1 cellular context compared by ENCODE assay signal in the genomic region with DNA sequence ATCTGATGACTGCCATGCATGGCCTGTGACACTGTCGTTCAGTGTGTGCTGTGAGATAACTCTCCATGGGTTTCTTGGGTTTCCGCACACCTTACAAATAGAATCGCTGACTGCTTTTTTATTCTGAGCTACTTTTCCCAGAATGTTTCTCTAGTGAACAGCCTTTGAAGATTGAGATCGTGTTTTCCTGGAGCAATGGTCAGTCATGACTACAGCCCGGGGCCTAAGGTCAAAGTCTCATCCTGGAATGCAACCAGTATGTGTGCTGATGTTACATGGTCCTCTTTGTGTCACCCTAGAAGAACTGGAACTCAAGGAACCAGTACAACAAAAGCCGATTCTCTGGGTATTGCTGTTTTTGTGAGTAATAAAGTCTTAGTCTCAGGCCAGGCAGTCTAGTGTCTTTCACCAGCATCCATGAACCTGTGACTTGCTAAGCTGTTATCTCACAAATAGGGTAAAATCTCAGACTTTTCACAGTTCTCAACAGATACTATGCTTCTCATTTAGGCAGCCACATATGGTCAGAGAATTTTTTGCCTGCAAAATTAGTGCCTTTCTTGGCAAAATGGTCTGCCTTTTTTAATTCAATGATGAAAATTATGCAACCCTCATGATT.
A peak's percentile ranks its signal among the peaks of the same experiment; 100 is the strongest.
TF ChIP-seq lines count a peak whose summit lies in the region.

No MANE protein-coding gene starts in this region.

TF ChIP-seq in HepG2, 621 proteins besides CTCF, POLR2A, EP300 and RAD21 (continued from another document and continues in another):
- TF ChIP-seq, protein P1, sequence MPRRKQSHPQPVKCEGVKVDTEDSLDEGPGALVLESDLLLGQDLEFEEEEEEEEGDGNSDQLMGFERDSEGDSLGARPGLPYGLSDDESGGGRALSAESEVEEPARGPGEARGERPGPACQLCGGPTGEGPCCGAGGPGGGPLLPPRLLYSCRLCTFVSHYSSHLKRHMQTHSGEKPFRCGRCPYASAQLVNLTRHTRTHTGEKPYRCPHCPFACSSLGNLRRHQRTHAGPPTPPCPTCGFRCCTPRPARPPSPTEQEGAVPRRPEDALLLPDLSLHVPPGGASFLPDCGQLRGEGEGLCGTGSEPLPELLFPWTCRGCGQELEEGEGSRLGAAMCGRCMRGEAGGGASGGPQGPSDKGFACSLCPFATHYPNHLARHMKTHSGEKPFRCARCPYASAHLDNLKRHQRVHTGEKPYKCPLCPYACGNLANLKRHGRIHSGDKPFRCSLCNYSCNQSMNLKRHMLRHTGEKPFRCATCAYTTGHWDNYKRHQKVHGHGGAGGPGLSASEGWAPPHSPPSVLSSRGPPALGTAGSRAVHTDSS (CRISPR knock-in tag; conservative IDR thresholded peaks at IDR 0.05) = no peak
- peak; percentile 81; the same call in 1 of the 2 replicates for TF ChIP-seq KDM6A (CRISPR knock-in tag; IDR thresholded peaks at IDR 0.05; ENCODE audit: low read depth)
- no peak for TF ChIP-seq HOXD1 (CRISPR knock-in tag; IDR thresholded peaks at IDR 0.05)
- TF ChIP-seq CREB1 (IDR thresholded peaks at IDR 0.05) = no peak
- peak; percentile 25; the same call in 1 of the 2 replicates for TF ChIP-seq CREB1 (CRISPR knock-in tag; IDR thresholded peaks at IDR 0.05)
- peak; percentile 72; the same call in 1 of the 2 replicates for TF ChIP-seq ZNF264 (CRISPR knock-in tag; IDR thresholded peaks at IDR 0.05)
- TF ChIP-seq SOX6 (IDR thresholded peaks at IDR 0.05) = no peak
- peak; percentile 81 for TF ChIP-seq SOX6 (CRISPR knock-in tag; IDR thresholded peaks at IDR 0.05)
- no peak for TF ChIP-seq TP53 (CRISPR knock-in tag; conservative IDR thresholded peaks at IDR 0.05)
- TF ChIP-seq, protein P2, sequence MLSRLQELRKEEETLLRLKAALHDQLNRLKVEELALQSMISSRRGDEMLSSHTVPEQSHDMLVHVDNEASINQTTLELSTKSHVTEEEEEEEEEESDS (CRISPR knock-in tag; IDR thresholded peaks at IDR 0.05; ENCODE audit: borderline replicate concordance) = no peak
- 0 out of 2 replicates have a peak, but pooled peaks have one; percentile 12 for TF ChIP-seq ARNTL (CRISPR knock-in tag; IDR thresholded peaks at IDR 0.05)
- TF ChIP-seq HNF4A (CRISPR knock-in tag; IDR thresholded peaks at IDR 0.05) = peak; percentile 96
- TF ChIP-seq, protein P3, sequence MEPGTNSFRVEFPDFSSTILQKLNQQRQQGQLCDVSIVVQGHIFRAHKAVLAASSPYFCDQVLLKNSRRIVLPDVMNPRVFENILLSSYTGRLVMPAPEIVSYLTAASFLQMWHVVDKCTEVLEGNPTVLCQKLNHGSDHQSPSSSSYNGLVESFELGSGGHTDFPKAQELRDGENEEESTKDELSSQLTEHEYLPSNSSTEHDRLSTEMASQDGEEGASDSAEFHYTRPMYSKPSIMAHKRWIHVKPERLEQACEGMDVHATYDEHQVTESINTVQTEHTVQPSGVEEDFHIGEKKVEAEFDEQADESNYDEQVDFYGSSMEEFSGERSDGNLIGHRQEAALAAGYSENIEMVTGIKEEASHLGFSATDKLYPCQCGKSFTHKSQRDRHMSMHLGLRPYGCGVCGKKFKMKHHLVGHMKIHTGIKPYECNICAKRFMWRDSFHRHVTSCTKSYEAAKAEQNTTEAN (CRISPR knock-in tag; conservative IDR thresholded peaks at IDR 0.05) = 0 out of 2 replicates have a peak, but pooled peaks have one; percentile 15
- TF ChIP-seq KDM1A (CRISPR knock-in tag; IDR thresholded peaks at IDR 0.05) = peak; percentile 49; the same call in 1 of the 2 replicates
- TF ChIP-seq, protein P4, sequence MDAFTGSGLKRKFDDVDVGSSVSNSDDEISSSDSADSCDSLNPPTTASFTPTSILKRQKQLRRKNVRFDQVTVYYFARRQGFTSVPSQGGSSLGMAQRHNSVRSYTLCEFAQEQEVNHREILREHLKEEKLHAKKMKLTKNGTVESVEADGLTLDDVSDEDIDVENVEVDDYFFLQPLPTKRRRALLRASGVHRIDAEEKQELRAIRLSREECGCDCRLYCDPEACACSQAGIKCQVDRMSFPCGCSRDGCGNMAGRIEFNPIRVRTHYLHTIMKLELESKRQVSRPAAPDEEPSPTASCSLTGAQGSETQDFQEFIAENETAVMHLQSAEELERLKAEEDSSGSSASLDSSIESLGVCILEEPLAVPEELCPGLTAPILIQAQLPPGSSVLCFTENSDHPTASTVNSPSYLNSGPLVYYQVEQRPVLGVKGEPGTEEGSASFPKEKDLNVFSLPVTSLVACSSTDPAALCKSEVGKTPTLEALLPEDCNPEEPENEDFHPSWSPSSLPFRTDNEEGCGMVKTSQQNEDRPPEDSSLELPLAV (CRISPR knock-in tag; conservative IDR thresholded peaks at IDR 0.05; ENCODE audit: low read depth) = no peak
- TF ChIP-seq, protein P5, sequence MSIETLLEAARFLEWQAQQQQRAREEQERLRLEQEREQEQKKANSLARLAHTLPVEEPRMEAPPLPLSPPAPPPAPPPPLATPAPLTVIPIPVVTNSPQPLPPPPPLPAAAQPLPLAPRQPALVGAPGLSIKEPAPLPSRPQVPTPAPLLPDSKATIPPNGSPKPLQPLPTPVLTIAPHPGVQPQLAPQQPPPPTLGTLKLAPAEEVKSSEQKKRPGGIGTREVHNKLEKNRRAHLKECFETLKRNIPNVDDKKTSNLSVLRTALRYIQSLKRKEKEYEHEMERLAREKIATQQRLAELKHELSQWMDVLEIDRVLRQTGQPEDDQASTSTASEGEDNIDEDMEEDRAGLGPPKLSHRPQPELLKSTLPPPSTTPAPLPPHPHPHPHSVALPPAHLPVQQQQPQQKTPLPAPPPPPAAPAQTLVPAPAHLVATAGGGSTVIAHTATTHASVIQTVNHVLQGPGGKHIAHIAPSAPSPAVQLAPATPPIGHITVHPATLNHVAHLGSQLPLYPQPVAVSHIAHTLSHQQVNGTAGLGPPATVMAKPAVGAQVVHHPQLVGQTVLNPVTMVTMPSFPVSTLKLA (IDR thresholded peaks at IDR 0.05) = no peak
- no peak for TF ChIP-seq TEAD2 (CRISPR knock-in tag; IDR thresholded peaks at IDR 0.05)
- 0 out of 2 replicates have a peak, but pooled peaks have one; percentile 28 for TF ChIP-seq DMAP1 (CRISPR knock-in tag; IDR thresholded peaks at IDR 0.05)
- no peak for TF ChIP-seq SALL2 (CRISPR knock-in tag; IDR thresholded peaks at IDR 0.05)
- TF ChIP-seq BHLHE40 (IDR thresholded peaks at IDR 0.05; ENCODE audit: low read length) = peak; percentile 42; the same call in 1 of the 2 replicates
- TF ChIP-seq, protein P6, sequence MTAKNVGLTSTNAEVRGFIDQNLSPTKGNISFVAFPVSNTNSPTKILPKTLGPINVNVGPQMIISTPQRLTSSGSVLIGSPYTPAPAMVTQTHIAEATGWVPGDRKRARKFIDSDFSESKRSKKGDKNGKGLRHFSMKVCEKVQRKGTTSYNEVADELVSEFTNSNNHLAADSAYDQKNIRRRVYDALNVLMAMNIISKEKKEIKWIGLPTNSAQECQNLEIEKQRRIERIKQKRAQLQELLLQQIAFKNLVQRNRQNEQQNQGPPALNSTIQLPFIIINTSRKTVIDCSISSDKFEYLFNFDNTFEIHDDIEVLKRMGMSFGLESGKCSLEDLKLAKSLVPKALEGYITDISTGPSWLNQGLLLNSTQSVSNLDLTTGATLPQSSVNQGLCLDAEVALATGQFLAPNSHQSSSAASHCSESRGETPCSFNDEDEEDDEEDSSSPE (CRISPR knock-in tag; IDR thresholded peaks at IDR 0.05) = no peak
- no peak for TF ChIP-seq ZNF234 (CRISPR knock-in tag; conservative IDR thresholded peaks at IDR 0.05)
- no peak for TF ChIP-seq ATRX (CRISPR knock-in tag; IDR thresholded peaks at IDR 0.05; ENCODE audit: borderline replicate concordance)
- TF ChIP-seq ARID2 (CRISPR knock-in tag; IDR thresholded peaks at IDR 0.05; ENCODE audit: borderline replicate concordance) = no peak
- 0 out of 2 replicates have a peak, but pooled peaks have one; percentile 28 for TF ChIP-seq ZKSCAN8 (CRISPR knock-in tag; IDR thresholded peaks at IDR 0.05; ENCODE audit: borderline replicate concordance)
- no peak for TF ChIP-seq NKX3-1 (CRISPR knock-in tag; IDR thresholded peaks at IDR 0.05)
- TF ChIP-seq, protein P7, sequence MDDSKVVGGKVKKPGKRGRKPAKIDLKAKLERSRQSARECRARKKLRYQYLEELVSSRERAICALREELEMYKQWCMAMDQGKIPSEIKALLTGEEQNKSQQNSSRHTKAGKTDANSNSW (CRISPR knock-in tag; IDR thresholded peaks at IDR 0.05; ENCODE audit: borderline replicate concordance) = no peak
- TF ChIP-seq, protein P8, sequence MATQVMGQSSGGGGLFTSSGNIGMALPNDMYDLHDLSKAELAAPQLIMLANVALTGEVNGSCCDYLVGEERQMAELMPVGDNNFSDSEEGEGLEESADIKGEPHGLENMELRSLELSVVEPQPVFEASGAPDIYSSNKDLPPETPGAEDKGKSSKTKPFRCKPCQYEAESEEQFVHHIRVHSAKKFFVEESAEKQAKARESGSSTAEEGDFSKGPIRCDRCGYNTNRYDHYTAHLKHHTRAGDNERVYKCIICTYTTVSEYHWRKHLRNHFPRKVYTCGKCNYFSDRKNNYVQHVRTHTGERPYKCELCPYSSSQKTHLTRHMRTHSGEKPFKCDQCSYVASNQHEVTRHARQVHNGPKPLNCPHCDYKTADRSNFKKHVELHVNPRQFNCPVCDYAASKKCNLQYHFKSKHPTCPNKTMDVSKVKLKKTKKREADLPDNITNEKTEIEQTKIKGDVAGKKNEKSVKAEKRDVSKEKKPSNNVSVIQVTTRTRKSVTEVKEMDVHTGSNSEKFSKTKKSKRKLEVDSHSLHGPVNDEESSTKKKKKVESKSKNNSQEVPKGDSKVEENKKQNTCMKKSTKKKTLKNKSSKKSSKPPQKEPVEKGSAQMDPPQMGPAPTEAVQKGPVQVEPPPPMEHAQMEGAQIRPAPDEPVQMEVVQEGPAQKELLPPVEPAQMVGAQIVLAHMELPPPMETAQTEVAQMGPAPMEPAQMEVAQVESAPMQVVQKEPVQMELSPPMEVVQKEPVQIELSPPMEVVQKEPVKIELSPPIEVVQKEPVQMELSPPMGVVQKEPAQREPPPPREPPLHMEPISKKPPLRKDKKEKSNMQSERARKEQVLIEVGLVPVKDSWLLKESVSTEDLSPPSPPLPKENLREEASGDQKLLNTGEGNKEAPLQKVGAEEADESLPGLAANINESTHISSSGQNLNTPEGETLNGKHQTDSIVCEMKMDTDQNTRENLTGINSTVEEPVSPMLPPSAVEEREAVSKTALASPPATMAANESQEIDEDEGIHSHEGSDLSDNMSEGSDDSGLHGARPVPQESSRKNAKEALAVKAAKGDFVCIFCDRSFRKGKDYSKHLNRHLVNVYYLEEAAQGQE (IDR thresholded peaks at IDR 0.05; ENCODE audit: borderline replicate concordance in 1 of 2, low read depth in 1 of 2, low read length in 2 of 2) = no peak
- TF ChIP-seq, protein P9, sequence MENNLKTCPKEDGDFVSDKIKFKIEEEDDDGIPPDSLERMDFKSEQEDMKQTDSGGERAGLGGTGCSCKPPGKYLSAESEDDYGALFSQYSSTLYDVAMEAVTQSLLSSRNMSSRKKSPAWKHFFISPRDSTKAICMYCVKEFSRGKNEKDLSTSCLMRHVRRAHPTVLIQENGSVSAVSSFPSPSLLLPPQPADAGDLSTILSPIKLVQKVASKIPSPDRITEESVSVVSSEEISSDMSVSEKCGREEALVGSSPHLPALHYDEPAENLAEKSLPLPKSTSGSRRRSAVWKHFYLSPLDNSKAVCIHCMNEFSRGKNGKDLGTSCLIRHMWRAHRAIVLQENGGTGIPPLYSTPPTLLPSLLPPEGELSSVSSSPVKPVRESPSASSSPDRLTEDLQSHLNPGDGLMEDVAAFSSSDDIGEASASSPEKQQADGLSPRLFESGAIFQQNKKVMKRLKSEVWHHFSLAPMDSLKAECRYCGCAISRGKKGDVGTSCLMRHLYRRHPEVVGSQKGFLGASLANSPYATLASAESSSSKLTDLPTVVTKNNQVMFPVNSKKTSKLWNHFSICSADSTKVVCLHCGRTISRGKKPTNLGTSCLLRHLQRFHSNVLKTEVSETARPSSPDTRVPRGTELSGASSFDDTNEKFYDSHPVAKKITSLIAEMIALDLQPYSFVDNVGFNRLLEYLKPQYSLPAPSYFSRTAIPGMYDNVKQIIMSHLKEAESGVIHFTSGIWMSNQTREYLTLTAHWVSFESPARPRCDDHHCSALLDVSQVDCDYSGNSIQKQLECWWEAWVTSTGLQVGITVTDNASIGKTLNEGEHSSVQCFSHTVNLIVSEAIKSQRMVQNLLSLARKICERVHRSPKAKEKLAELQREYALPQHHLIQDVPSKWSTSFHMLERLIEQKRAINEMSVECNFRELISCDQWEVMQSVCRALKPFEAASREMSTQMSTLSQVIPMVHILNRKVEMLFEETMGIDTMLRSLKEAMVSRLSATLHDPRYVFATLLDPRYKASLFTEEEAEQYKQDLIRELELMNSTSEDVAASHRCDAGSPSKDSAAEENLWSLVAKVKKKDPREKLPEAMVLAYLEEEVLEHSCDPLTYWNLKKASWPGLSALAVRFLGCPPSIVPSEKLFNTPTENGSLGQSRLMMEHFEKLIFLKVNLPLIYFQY (CRISPR knock-in tag; IDR thresholded peaks at IDR 0.05; ENCODE audit: borderline replicate concordance) = no peak
- no peak for TF ChIP-seq HOXA5 (CRISPR knock-in tag; IDR thresholded peaks at IDR 0.05)
- 0 out of 2 replicates have a peak, but pooled peaks have one; percentile 20 for TF ChIP-seq FOXJ3 (CRISPR knock-in tag; IDR thresholded peaks at IDR 0.05; ENCODE audit: borderline replicate concordance)
- TF ChIP-seq GATA4 (IDR thresholded peaks at IDR 0.05; ENCODE audit: borderline replicate concordance, low read depth) = no peak
- TF ChIP-seq SALL1 (CRISPR knock-in tag; IDR thresholded peaks at IDR 0.05) = peak; percentile 63; the same call in 1 of the 2 replicates
- TF ChIP-seq, protein P10, sequence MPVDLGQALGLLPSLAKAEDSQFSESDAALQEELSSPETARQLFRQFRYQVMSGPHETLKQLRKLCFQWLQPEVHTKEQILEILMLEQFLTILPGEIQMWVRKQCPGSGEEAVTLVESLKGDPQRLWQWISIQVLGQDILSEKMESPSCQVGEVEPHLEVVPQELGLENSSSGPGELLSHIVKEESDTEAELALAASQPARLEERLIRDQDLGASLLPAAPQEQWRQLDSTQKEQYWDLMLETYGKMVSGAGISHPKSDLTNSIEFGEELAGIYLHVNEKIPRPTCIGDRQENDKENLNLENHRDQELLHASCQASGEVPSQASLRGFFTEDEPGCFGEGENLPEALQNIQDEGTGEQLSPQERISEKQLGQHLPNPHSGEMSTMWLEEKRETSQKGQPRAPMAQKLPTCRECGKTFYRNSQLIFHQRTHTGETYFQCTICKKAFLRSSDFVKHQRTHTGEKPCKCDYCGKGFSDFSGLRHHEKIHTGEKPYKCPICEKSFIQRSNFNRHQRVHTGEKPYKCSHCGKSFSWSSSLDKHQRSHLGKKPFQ (CRISPR knock-in tag; IDR thresholded peaks at IDR 0.05; ENCODE audit: insufficient replicate concordance) = no peak
- no peak for TF ChIP-seq SCMH1 (CRISPR knock-in tag; IDR thresholded peaks at IDR 0.05; ENCODE audit: borderline replicate concordance)
- TF ChIP-seq, protein P11, sequence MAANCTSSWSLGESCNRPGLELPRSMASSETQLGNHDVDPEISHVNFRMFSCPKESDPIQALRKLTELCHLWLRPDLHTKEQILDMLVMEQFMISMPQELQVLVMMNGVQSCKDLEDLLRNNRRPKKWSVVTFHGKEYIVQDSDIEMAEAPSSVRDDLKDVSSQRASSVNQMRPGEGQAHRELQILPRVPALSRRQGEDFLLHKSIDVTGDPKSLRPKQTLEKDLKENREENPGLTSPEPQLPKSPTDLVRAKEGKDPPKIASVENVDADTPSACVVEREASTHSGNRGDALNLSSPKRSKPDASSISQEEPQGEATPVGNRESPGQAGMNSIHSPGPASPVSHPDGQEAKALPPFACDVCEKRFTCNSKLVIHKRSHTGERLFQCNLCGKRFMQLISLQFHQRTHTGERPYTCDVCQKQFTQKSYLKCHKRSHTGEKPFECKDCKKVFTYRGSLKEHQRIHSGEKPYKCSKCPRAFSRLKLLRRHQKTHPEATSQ (CRISPR knock-in tag; IDR thresholded peaks at IDR 0.05; ENCODE audit: borderline replicate concordance) = no peak
- TF ChIP-seq ZNF670 (CRISPR knock-in tag; IDR thresholded peaks at IDR 0.05; ENCODE audit: borderline replicate concordance) = 0 out of 2 replicates have a peak, but pooled peaks have one; percentile 34
